Comparison of ENCODE assay signal across 20 cellular contexts in genomic region chr6:26142026-26142425, GRCh38. TPM values are rescaled to one million over a fixed set of nuclear protein-coding genes. Genes with fewer than 3 reads are reported as not detected.
DNase-seq lines count a peak whose midpoint lies in the region; ATAC-seq and TF ChIP-seq lines count a peak whose summit lies in the region.
"Had no signal": no experiment of that assay in that cellular context is flagged by ENCODE, and none has a peak within 500 bp of the region (broad histone marks: within the 10 kb centered on the region; RNA-seq: fewer than 3 reads in every experiment).

No MANE protein-coding gene starts in this region.

- in situ Hi-C loops in Panc1 (cut with HindIII; ENCODE audit: low pct_unique_long_range_greater_than_20kb, low sequenced_read_pairs): no loop called here

- POLR2A ChIA-PET in Panc1 (lab: Charles Lee): interaction anchor here (1.0 kb wide), 1 partner anchor 57 kb away, joined by 3 read pairs; a partner anchor contains a TSS

- DNase-seq in Panc1 (ENCODE audit: low read depth, low spot score) (no peak), naive B cell (no peak), NCI-H82 treated with DMSO at 0.1 percent for 48 hours (lab: John Stamatoyannopoulos, UW; ENCODE audit: unreplicated experiment) (no peak), NCI-H1105 (lab: John Stamatoyannopoulos, UW) (no peak)
- DNase-seq: activated CD4-positive, alpha-beta T cell treated with anti-CD3 and anti-CD28 coated beads, Interleukin-2, amount 50 U/mL, for 1 hour; activated naive CD4-positive, alpha-beta T cell treated with anti-CD3 and anti-CD28 coated beads, Interleukin-2, amount 10 ng/mL, durations not matched to agents 7 days and 5 days; CD4-positive, CD25-positive, alpha-beta regulatory T cell; effector CD8-positive, alpha-beta T cell; NCI-H1105 treated with DMSO at 0.1 percent for 48 hours; NCI-H2029; stimulated activated CD4-positive, alpha-beta T cell treated with anti-CD3 and anti-CD28 coated beads, Interleukin-4, amount 100 ng/mL, for 24 hours; stimulated activated naive CD4-positive, alpha-beta T cell had no signal

- H3K27me3 ChIP-seq in Panc1 (ENCODE audit: control insufficient read depth, insufficient read depth, low read length): no peaks in the 10 kb centered on the region
- H3K27me3 ChIP-seq: ascending aorta, esophagus muscularis mucosa, tibial nerve had no signal

- H3K4me3 Mint-ChIP-seq in brain: peak overlapping the region in 3 of 5 experiments; percentile 0 to 7 (median 3)
- H3K4me3 Mint-ChIP-seq in naive B cell: no peak overlapping the region
- no peak overlapping the region for H3K4me3 Mint-ChIP-seq in stimulated activated naive CD8-positive, alpha-beta T cell treated with anti-CD3 and anti-CD28 coated beads, Interleukin-15, Interleukin-2, amounts not matched to agents 100 ng/mL and 50 ng/mL, for 24 hours
- H3K4me3 Mint-ChIP-seq: activated naive CD4-positive, alpha-beta T cell treated with anti-CD3 and anti-CD28 coated beads, Interleukin-2, amount 10 ng/mL, durations not matched to agents 7 days and 5 days; CD4-positive, CD25-positive, alpha-beta regulatory T cell had no signal

- peaks cover 5% of the 10 kb centered on the region; the same call in 1 of the 2 replicates for H3K4me1 ChIP-seq in Panc1 (ENCODE audit: control insufficient read depth, insufficient read depth, low read length)
- H3K4me1 ChIP-seq: ascending aorta, esophagus muscularis mucosa, HAP-1, tibial nerve had no signal

- H3K36me3 Mint-ChIP-seq in brain: peaks cover 11% of the 10 kb centered on the region
- H3K36me3 Mint-ChIP-seq in naive B cell: peaks cover 2 to 15% of the 10 kb centered on the region in 2 donors
- peaks cover 9% of the 10 kb centered on the region for H3K36me3 Mint-ChIP-seq in stimulated activated naive CD8-positive, alpha-beta T cell treated with anti-CD3 and anti-CD28 coated beads, Interleukin-15, Interleukin-2, amounts not matched to agents 100 ng/mL and 50 ng/mL, for 24 hours (ENCODE audit: low read depth)

- CTCF ChIA-PET in Panc1 (lab: Charles Lee): no interaction called here

- ATAC-seq in Panc1 (no peak), naive B cell (ENCODE audit: low read depth in 2 of 2) (no peak), HG02852 (IDR thresholded peaks at IDR 0.05; ENCODE audit: unreplicated experiment) (no peak)

- peaks cover 8% of the 10 kb centered on the region for H3K36me3 ChIP-seq in Panc1 (ENCODE audit: control insufficient read depth, insufficient read depth, low read length)
- H3K36me3 ChIP-seq: HAP-1 had no signal

- H3K27ac ChIP-seq in Panc1 (ENCODE audit: low read length): peak overlapping the region; percentile 23; the same call in 1 of the 2 replicates
- H3K27ac ChIP-seq: ascending aorta, esophagus muscularis mucosa, RWPE1 had no signal

- no peaks in the 10 kb centered on the region for H3K27me3 Mint-ChIP-seq in brain
- no peaks in the 10 kb centered on the region for H3K27me3 Mint-ChIP-seq in naive B cell
- H3K27me3 Mint-ChIP-seq in stimulated activated naive CD8-positive, alpha-beta T cell treated with anti-CD3 and anti-CD28 coated beads, Interleukin-15, Interleukin-2, amounts not matched to agents 100 ng/mL and 50 ng/mL, for 24 hours: no peaks in the 10 kb centered on the region
- H3K27me3 Mint-ChIP-seq: activated naive CD4-positive, alpha-beta T cell treated with anti-CD3 and anti-CD28 coated beads, Interleukin-2, amount 10 ng/mL, durations not matched to agents 7 days and 5 days; CD4-positive, CD25-positive, alpha-beta regulatory T cell had no signal

- H3K9me3 ChIP-seq in Panc1 (ENCODE audit: control insufficient read depth, insufficient read depth, low read depth, low read length): no peaks in the 10 kb centered on the region
- H3K9me3 ChIP-seq: ascending aorta, esophagus muscularis mucosa, HAP-1, tibial nerve had no signal

- peaks cover 25% of the 10 kb centered on the region for H3K4me1 Mint-ChIP-seq in brain
- peaks cover 0 to 18% (median 3%) of the 10 kb centered on the region in 3 donors for H3K4me1 Mint-ChIP-seq in naive B cell
- no peaks in the 10 kb centered on the region for H3K4me1 Mint-ChIP-seq in stimulated activated naive CD8-positive, alpha-beta T cell treated with anti-CD3 and anti-CD28 coated beads, Interleukin-15, Interleukin-2, amounts not matched to agents 100 ng/mL and 50 ng/mL, for 24 hours (ENCODE audit: low read depth)

- no peaks in the 10 kb centered on the region for H3K9me3 Mint-ChIP-seq in brain
- no peaks in the 10 kb centered on the region for H3K9me3 Mint-ChIP-seq in naive B cell
- H3K9me3 Mint-ChIP-seq in stimulated activated naive CD8-positive, alpha-beta T cell treated with anti-CD3 and anti-CD28 coated beads, Interleukin-15, Interleukin-2, amounts not matched to agents 100 ng/mL and 50 ng/mL, for 24 hours: no peaks in the 10 kb centered on the region
- H3K9me3 Mint-ChIP-seq: activated naive CD4-positive, alpha-beta T cell treated with anti-CD3 and anti-CD28 coated beads, Interleukin-2, amount 10 ng/mL, durations not matched to agents 7 days and 5 days; CD4-positive, CD25-positive, alpha-beta regulatory T cell had no signal

- intact Hi-C loops in Panc1 (cut with micrococcal nuclease; ENCODE audit: unreplicated experiment): no loop called here

- peak overlapping the region in 4 of 5 experiments; percentile 12 to 80 (median 51) for H3K27ac Mint-ChIP-seq in brain
- H3K27ac Mint-ChIP-seq in naive B cell: peak overlapping the region; percentile 16 to 90 (median 63)
- H3K27ac Mint-ChIP-seq in stimulated activated naive CD8-positive, alpha-beta T cell treated with anti-CD3 and anti-CD28 coated beads, Interleukin-15, Interleukin-2, amounts not matched to agents 100 ng/mL and 50 ng/mL, for 24 hours: peak overlapping the region; percentile 9
- H3K27ac Mint-ChIP-seq: activated naive CD4-positive, alpha-beta T cell treated with anti-CD3 and anti-CD28 coated beads, Interleukin-2, amount 10 ng/mL, durations not matched to agents 7 days and 5 days had no signal

- no peak overlapping the region for H3K4me3 ChIP-seq in Panc1 (ENCODE audit: low read depth in 2 of 2, low read length in 2 of 2)
- H3K4me3 ChIP-seq: ascending aorta, esophagus muscularis mucosa, HAP-1, tibial nerve had no signal

- BruUV-seq in Panc1 (replicated peaks; lab: Mats Ljungman, UMichigan): no TSS peak

- TF ChIP-seq CTCF in Panc1 (IDR thresholded peaks at IDR 0.05): no peak
- TF ChIP-seq CTCF in brain (conservative IDR thresholded peaks at IDR 0.05): no peak

RNA-seq across cellular contexts. Expression of gene HFE, which starts 54.8 kb away (rescaled TPM):
- total RNA-seq in Panc1 (2021; ENCODE audit: unreplicated experiment): 12.1 TPM
- 17.7 TPM for polyA plus RNA-seq in Panc1 (2012; ENCODE audit: insufficient read length)
- polyA plus RNA-seq in brain (ENCODE audit: insufficient read depth, low read depth, low replicate concordance): 1.6 TPM
- 1 to 10 TPM in 4 of 6 donors, under 1 TPM in 1, not detected in 1; 0.47 to 3.3 (median 2.9) TPM for polyA plus RNA-seq in naive B cell (ENCODE audit: low read depth in 6 of 6)

Comparison
In these comparisons a context has a peak if more than half of its experiments do, and no peak if none do; other contexts are left out.
1. H3K27ac Mint-ChIP-seq: peak in every context shown above with its lines; median percentile 63 in naive B cell; 51 in brain; 9 in stimulated activated naive CD8-positive, alpha-beta T cell treated with anti-CD3 and anti-CD28 coated beads, Interleukin-15, Interleukin-2, amounts not matched to agents 100 ng/mL and 50 ng/mL, for 24 hours.
2. H3K4me3 Mint-ChIP-seq: peak in brain (3 of 5); none in naive B cell (0 of 8) and stimulated activated naive CD8-positive, alpha-beta T cell treated with anti-CD3 and anti-CD28 coated beads, Interleukin-15, Interleukin-2, amounts not matched to agents 100 ng/mL and 50 ng/mL, for 24 hours (single experiment).